ENCODE assay signal across 37 cellular contexts in the genomic region with DNA sequence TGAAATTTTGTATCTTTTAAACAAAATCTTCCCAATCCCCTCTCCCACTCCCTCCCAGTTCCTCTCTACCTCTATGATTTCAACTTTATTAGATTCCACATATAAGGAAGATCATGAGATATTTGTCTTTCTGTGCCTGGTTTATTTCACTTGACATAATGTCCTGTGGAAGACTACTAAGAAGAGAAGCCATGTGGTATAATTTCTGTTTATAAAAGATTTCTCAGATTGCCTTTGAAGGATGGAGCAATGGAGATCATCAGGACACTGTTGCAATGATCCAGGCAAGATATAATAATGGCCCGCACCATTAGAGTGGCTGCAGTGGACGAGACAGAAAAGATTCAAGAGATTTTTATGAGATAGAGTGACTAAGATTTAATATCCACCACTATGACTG. TPM values are rescaled to one million over a fixed set of nuclear protein-coding genes. Genes with fewer than 3 reads are reported as not detected.
"Had no signal": no experiment of that assay in that cellular context is flagged by ENCODE, and none has a peak within 500 bp of the region (broad histone marks: within the 10 kb centered on the region; RNA-seq: fewer than 3 reads in every experiment).

No MANE protein-coding gene starts in this region.

- H3K4me1 ChIP-seq: adrenal gland, ascending aorta, breast epithelium had no signal

- H3K4me3 ChIP-seq: adrenal gland, ascending aorta, breast epithelium, cardiac muscle cell had no signal

- H3K27ac ChIP-seq: adrenal gland, ascending aorta, brain microvascular endothelial cell, breast epithelium, cardiac muscle cell had no signal

- H3K36me3 ChIP-seq: adrenal gland, ascending aorta, brain microvascular endothelial cell, breast epithelium, cardiac muscle cell had no signal

- DNase-seq: activated effector memory CD4-positive, alpha-beta T cell treated with anti-CD3 and anti-CD28 coated beads, Interleukin-2, amount 50 U/mL, for 16 hours; activated effector memory CD4-positive, alpha-beta T cell treated with Interleukin-2 at 50 U/mL for 16 hours; activated gamma-delta T cell; activated gamma-delta T cell treated with Interleukin-2 at 50 U/mL for 16 hours; activated naive CD4-positive, alpha-beta T cell; activated naive CD4-positive, alpha-beta T cell treated with anti-CD3 and anti-CD28 coated beads for 36 hours; activated naive CD4-positive, alpha-beta T cell treated with anti-CD3 and anti-CD28 coated beads, Interleukin-2, amount 10 ng/mL, durations not matched to agents 7 days and 5 days; activated naive CD4-positive, alpha-beta T cell treated with anti-CD3 and anti-CD28 coated beads, Interleukin-2, amount 50 U/mL, for 16 hours; activated naive CD4-positive, alpha-beta T cell treated with Interleukin-2 at 50 U/mL for 16 hours; activated naive CD8-positive, alpha-beta T cell treated with anti-CD3 and anti-CD28 coated beads for 36 hours; activated naive CD8-positive, alpha-beta T cell treated with anti-CD3 and anti-CD28 coated beads, Interleukin-2, amount 10 ng/mL, durations not matched to agents 7 days and 5 days; activated naive CD8-positive, alpha-beta T cell treated with anti-CD3 and anti-CD28 coated beads, Interleukin-2, amount 50 U/mL, for 24 hours; activated T-cell treated with anti-CD3 and anti-CD28 coated beads, Interleukin-2, amount 50 U/mL, for 1 hour; activated T-cell treated with anti-CD3 and anti-CD28 coated beads, Interleukin-2, amount 50 U/mL, for 24 hours; activated T-cell treated with anti-CD3 and anti-CD28 coated beads, Interleukin-2, amount 50 U/mL, for 4 hours; activated T-cell treated with anti-CD3 and anti-CD28 coated beads, Interleukin-2, amount 50 U/mL, for 48 hours; activated T-cell treated with anti-CD3 and anti-CD28 coated beads, Interleukin-2, amount 50 U/mL, for 72 hours; adrenal gland; amniotic stem cell; amygdala; anterior cingulate cortex; aorta; brain microvascular endothelial cell; caudate nucleus; central memory CD4-positive, alpha-beta T cell; cerebellar nuclear complex had no signal

- H3K9me3 ChIP-seq: adrenal gland, ascending aorta, breast epithelium had no signal

- H3K27me3 ChIP-seq: adrenal gland, ascending aorta, brain microvascular endothelial cell had no signal

- ATAC-seq: activated naive CD4-positive, alpha-beta T cell treated with anti-CD3 and anti-CD28 coated beads, Interleukin-2, amount 50 U/mL, for 72 hours; activated naive CD8-positive, alpha-beta T cell treated with anti-CD3 and anti-CD28 coated beads, Interleukin-2, amount 50 U/mL, for 24 hours; activated T-cell treated with anti-CD3 and anti-CD28 coated beads, Interleukin-2, amount 50 U/mL, for 4 hours; activated T-cell treated with anti-CD3 and anti-CD28 coated beads, Interleukin-2, amount 50 U/mL, for 72 hours; activated T-helper 17 cell treated with anti-CD3 and anti-CD28 coated beads, Interleukin-2, amount 50 U/mL, for 72 hours had no signal

RNA-seq across cellular contexts. Expression of a gene that starts 13.1 kb away (rescaled TPM):
- total RNA-seq: activated naive CD4-positive, alpha-beta T cell treated with anti-CD3 and anti-CD28 coated beads for 36 hours; activated naive CD4-positive, alpha-beta T cell treated with anti-CD3 and anti-CD28 coated beads, Interleukin-2, amount 50 U/mL, for 72 hours; activated naive CD8-positive, alpha-beta T cell treated with anti-CD3 and anti-CD28 coated beads for 36 hours; activated naive CD8-positive, alpha-beta T cell treated with anti-CD3 and anti-CD28 coated beads, Interleukin-2, amount 10 ng/mL, durations not matched to agents 7 days and 5 days; activated T-cell treated with anti-CD3 and anti-CD28 coated beads, Interleukin-2, amount 50 U/mL, for 4 hours; activated T-cell treated with anti-CD3 and anti-CD28 coated beads, Interleukin-2, amount 50 U/mL, for 72 hours; activated T-helper 1 cell treated with anti-CD3 and anti-CD28 coated beads, Interleukin-12 subunit alpha, Interleukin-12 subunit beta, Interleukin-2, Interleukin-4 antibody, amounts not matched to agents 30 ng/mL and 10 ng/mL and 1 ng/mL, durations not matched to agents 14 hours and 24 hours and 36 hours; activated T-helper 17 cell treated with anti-CD3 and anti-CD28 coated beads, Interleukin-2, amount 50 U/mL, for 72 hours; activated T-helper 2 cell treated with anti-CD3 and anti-CD28 coated beads, Interferon-gamma antibody, Interleukin-2, Interleukin-4, amounts not matched to agents 10 μg/mL and 5 μg/mL and 100 μg/mL, durations not matched to agents 14 hours and 24 hours and 36 hours; aorta; ascending aorta; astrocyte; breast epithelium; bronchial epithelial cell; cardiac muscle cell; cardiac septum; chondrocyte had no signal
- polyA plus RNA-seq: aorta, cardiac muscle cell had no signal
